ENCODE assay signal across 15 cellular contexts in genomic region chr19:5664515-5664914, GRCh38.
"Had no signal": no experiment of that assay in that cellular context is flagged by ENCODE, and none has a peak within 500 bp of the region (broad histone marks: within the 10 kb centered on the region; RNA-seq: fewer than 3 reads in every experiment).

No MANE protein-coding gene starts in this region.

- H3K27me3 Mint-ChIP-seq: type B pancreatic cell had no signal

- FAIRE-seq: endometrium had no signal

- H3K4me3 Mint-ChIP-seq: activated naive CD4-positive, alpha-beta T cell treated with anti-CD3 and anti-CD28 coated beads for 36 hours; type B pancreatic cell had no signal

- H3K4me3 ChIP-seq: dorsolateral prefrontal cortex, esophagus squamous epithelium, left lung had no signal

- H3K27ac Mint-ChIP-seq: activated naive CD4-positive, alpha-beta T cell treated with anti-CD3 and anti-CD28 coated beads for 36 hours; type B pancreatic cell had no signal

- DNase-seq: activated CD8-positive, alpha-beta memory T cell treated with anti-CD3 and anti-CD28 coated beads, Interleukin-2, amount 50 U/mL, for 48 hours; activated naive CD4-positive, alpha-beta T cell treated with anti-CD3 and anti-CD28 coated beads for 36 hours; anterior cingulate cortex; dorsolateral prefrontal cortex; esophagus squamous epithelium; foreskin fibroblast; mesendoderm; SHP77; stimulated activated CD4-positive, alpha-beta T cell treated with anti-CD3 and anti-CD28 coated beads, Interleukin-1b, Interleukin-23, amount 100 ng/mL, for 48 hours; stimulated activated naive CD4-positive, alpha-beta T cell; substantia nigra had no signal

- H3K9me3 Mint-ChIP-seq: activated naive CD4-positive, alpha-beta T cell treated with anti-CD3 and anti-CD28 coated beads for 36 hours; type B pancreatic cell had no signal

- H3K27me3 ChIP-seq: dorsolateral prefrontal cortex, esophagus squamous epithelium, left lung had no signal

- ATAC-seq: activated CD4-positive, CD25-positive, alpha-beta regulatory T cell treated with anti-CD3 and anti-CD28 coated beads, Interleukin-2, amount 50 U/mL, for 24 hours; left lung had no signal
